In genomic region chr7:79714081-79714480, GRCh38 we compare ENCODE assay signal across 18 cellular contexts.
A peak's percentile ranks its signal among the peaks of the same experiment; 100 is the strongest.
DNase-seq lines count a peak whose midpoint lies in the region; ATAC-seq, FAIRE-seq and TF ChIP-seq lines count a peak whose summit lies in the region.
"Had no signal": no experiment of that assay in that cellular context is flagged by ENCODE, and none has a peak within 500 bp of the region (broad histone marks: within the 10 kb centered on the region; RNA-seq: fewer than 3 reads in every experiment).

No MANE protein-coding gene starts in this region.

- POLR2A ChIA-PET in HepG2 (lab: Yijun Ruan, JAX), result no interaction called here

- ATAC-seq in HepG2, result no peak
- ATAC-seq in right lobe of liver, result no peak

- no peak overlapping the region for H3K23ac ChIP-seq in trophoblast cell (ENCODE audit: low read length)

- H3K4me3 ChIP-seq in HepG2 (replicated peaks in 1 of 3; ENCODE audit: insufficient read depth in 1 of 3, low read depth in 2 of 3, low read length in 3 of 3) (no peak overlapping the region), right lobe of liver (no peak overlapping the region), adipocyte (ENCODE audit: low read length) (no peak overlapping the region), fibroblast of the aortic adventitia (ENCODE audit: low read depth, low read length) (no peak overlapping the region), trophoblast cell (ENCODE audit: low read depth, low read length) (no peak overlapping the region)

- CTCF ChIA-PET in HepG2 (lab: Yijun Ruan, JAX; ENCODE audit: low intra/inter-chr PET ratio, low total read pairs), result no interaction called here

- no peak overlapping the region for H3K4ac ChIP-seq in trophoblast cell (ENCODE audit: low read depth, low read length)

- no peak overlapping the region for H2BK120ac ChIP-seq in trophoblast cell (ENCODE audit: insufficient read depth, low read length, poor library complexity)

- no peak for FAIRE-seq in HepG2 (lab: Jason Lieb, UNC)
- FAIRE-seq: A204.1, H1, HTR-8/SVneo had no signal

- no peaks in the 10 kb centered on the region for H3K4me1 ChIP-seq in HepG2 (ENCODE audit: insufficient read depth, low read length)
- H3K4me1 ChIP-seq in right lobe of liver, result no peaks in the 10 kb centered on the region
- peaks cover 6% of the 10 kb centered on the region for H3K4me1 ChIP-seq in adipocyte (ENCODE audit: control insufficient read depth, insufficient read depth, low read length)
- no peaks in the 10 kb centered on the region for H3K4me1 ChIP-seq in trophoblast cell (ENCODE audit: control insufficient read depth in 1 of 2, insufficient read depth in 2 of 2, low read length in 2 of 2)
- H3K4me1 ChIP-seq: BE2C had no signal

- 3% methylated on average over 2 of the region's 2 CpGs for WGBS in HepG2 (ENCODE audit: low lambda C conversion rate)
- WGBS in right lobe of liver (ENCODE audit: insufficient coverage, low coverage, low lambda C conversion rate, missing lambda C conversion rate), result 83% methylated on average over 2 of the region's 2 CpGs
- WGBS in trophoblast cell (ENCODE audit: extremely low coverage, insufficient coverage, insufficient read length), result no CpG with 5 or more reads among the region's 2 CpGs

- intact Hi-C loops in HepG2 (cut with micrococcal nuclease; ENCODE audit: unreplicated experiment) (no loop called here), right lobe of liver (cut with DNase I) (no loop called here)

- H3K4me2 ChIP-seq in HepG2 (ENCODE audit: low read depth, low read length) (no peak overlapping the region), trophoblast cell (ENCODE audit: low read length) (no peak overlapping the region)

- no peak for TF ChIP-seq POLR2A in HepG2 (IDR thresholded peaks at IDR 0.05; ENCODE audit: insufficient read depth in 1 of 2, low read depth in 2 of 2, low read length in 2 of 2)
- no peak for TF ChIP-seq POLR2A in right lobe of liver (IDR thresholded peaks at IDR 0.05)

- no peak overlapping the region for H4K12ac ChIP-seq in trophoblast cell (ENCODE audit: low read depth, low read length)

- H2BK12ac ChIP-seq in trophoblast cell (ENCODE audit: low read length), result no peak overlapping the region

- BruUV-seq in HepG2 (replicated peaks; lab: Mats Ljungman, UMichigan), result no TSS peak

- H3K9me3 ChIP-seq in HepG2 (ENCODE audit: low read length) (no peaks in the 10 kb centered on the region), right lobe of liver (no peaks in the 10 kb centered on the region), adipocyte (ENCODE audit: control insufficient read depth, low read length) (no peaks in the 10 kb centered on the region), trophoblast cell (ENCODE audit: insufficient read depth, low read depth, low read length) (no peaks in the 10 kb centered on the region)
- H3K9me3 ChIP-seq: BE2C had no signal

- H3K9ac ChIP-seq in HepG2 (ENCODE audit: insufficient read depth, low read depth, low read length), result no peak overlapping the region
- H3K9ac ChIP-seq in adipocyte (ENCODE audit: low read length), result no peak overlapping the region
- no peak overlapping the region for H3K9ac ChIP-seq in trophoblast cell (ENCODE audit: low read length)

- no peaks in the 10 kb centered on the region for H3K79me1 ChIP-seq in trophoblast cell (ENCODE audit: low read length)

- H3K14ac ChIP-seq in trophoblast cell (ENCODE audit: low read length), result no peak overlapping the region

- DNase-seq in HepG2 (ENCODE audit: low spot score) (no peak), right lobe of liver (no peak), adipocyte (ENCODE audit: low read depth) (peak; percentile 0), fibroblast of the aortic adventitia (ENCODE audit: low read depth) (peak; percentile 4), NCI-H524 treated with DMSO at 0.1 percent for 48 hours (lab: John Stamatoyannopoulos, UW) (no peak), trophoblast cell (no peak)
- DNase-seq: ACHN; BE2C; CD4-positive, CD25-positive, alpha-beta regulatory T cell; CD8-positive, alpha-beta memory T cell; COR-L47; DMS153; DMS79; GF-D8; H9 had no signal

- no peak for TF ChIP-seq EP300 in HepG2 (IDR thresholded peaks at IDR 0.05; ENCODE audit: low read depth in 2 of 2, low read length in 2 of 2)
- TF ChIP-seq EP300 in HepG2 (CRISPR knock-in tag; IDR thresholded peaks at IDR 0.05; ENCODE audit: borderline replicate concordance), result no peak

- no peaks in the 10 kb centered on the region for H3K79me2 ChIP-seq in HepG2 (ENCODE audit: insufficient read depth, low read length)
- H3K79me2 ChIP-seq in trophoblast cell (ENCODE audit: control insufficient read depth, insufficient read depth, low read length, poor library complexity), result no peaks in the 10 kb centered on the region

- H4K20me1 ChIP-seq in HepG2 (ENCODE audit: insufficient read depth, low read length), result no peaks in the 10 kb centered on the region

- TF ChIP-seq CTCF in HepG2 (CRISPR knock-in tag; IDR thresholded peaks at IDR 0.05) (no peak), right lobe of liver (IDR thresholded peaks at IDR 0.05) (no peak), fibroblast of the aortic adventitia (IDR thresholded peaks at IDR 0.05; ENCODE audit: insufficient read depth, low read length) (no peak)

- in situ Hi-C loops in HepG2 (cut with HindIII; ENCODE audit: extremely low pct_ligation_motif_present, low pct_unique_long_range_greater_than_20kb), result no loop called here

- no peak overlapping the region for H4K91ac ChIP-seq in trophoblast cell (ENCODE audit: low read depth, low read length)

- H2AK5ac ChIP-seq in trophoblast cell (ENCODE audit: low read length), result no peak overlapping the region

- H3K27me3 ChIP-seq in HepG2 (ENCODE audit: control insufficient read depth in 1 of 2, insufficient read depth in 2 of 2, low read length in 2 of 2), result no peaks in the 10 kb centered on the region
- H3K27me3 ChIP-seq in right lobe of liver, result no peaks in the 10 kb centered on the region
- H3K27me3 ChIP-seq in adipocyte (replicated peaks; ENCODE audit: control insufficient read depth, insufficient read depth, low read length), result no peaks in the 10 kb centered on the region
- H3K27me3 ChIP-seq in trophoblast cell (ENCODE audit: insufficient read depth, low read length), result no peaks in the 10 kb centered on the region
- H3K27me3 ChIP-seq: BE2C had no signal

- H3K27ac ChIP-seq in HepG2 (ENCODE audit: extremely low read length, insufficient read depth, low read length) (no peak overlapping the region), right lobe of liver (no peak overlapping the region), trophoblast cell (ENCODE audit: low read depth, low read length) (no peak overlapping the region)

- no peak overlapping the region for H4K8ac ChIP-seq in trophoblast cell (ENCODE audit: low read depth, low read length)

- H3K18ac ChIP-seq in trophoblast cell (ENCODE audit: low read length), result no peak overlapping the region

- no peak for TF ChIP-seq RAD21 in HepG2 (CRISPR knock-in tag; IDR thresholded peaks at IDR 0.05)

- H2BK5ac ChIP-seq in trophoblast cell (ENCODE audit: low read depth, low read length, poor library complexity), result no peak overlapping the region

- H2AFZ ChIP-seq in HepG2 (ENCODE audit: low read length), result no peak overlapping the region
- no peak overlapping the region for H2AFZ ChIP-seq in trophoblast cell (ENCODE audit: insufficient read depth, low read length, poor library complexity)

- H3K36me3 ChIP-seq in HepG2 (replicated peaks in 1 of 2; ENCODE audit: control insufficient read depth in 1 of 2, insufficient read depth in 2 of 2, low read length in 2 of 2) (no peaks in the 10 kb centered on the region), right lobe of liver (no peaks in the 10 kb centered on the region), adipocyte (ENCODE audit: control insufficient read depth, insufficient read depth, low read length, severe bottlenecking) (no peaks in the 10 kb centered on the region), trophoblast cell (ENCODE audit: control insufficient read depth in 1 of 2, insufficient read depth in 2 of 2, low read length in 2 of 2) (no peaks in the 10 kb centered on the region)
- H3K36me3 ChIP-seq: BE2C had no signal

TF ChIP-seq in HepG2, 621 proteins besides CTCF, POLR2A, EP300 and RAD21:
- TF ChIP-seq LCORL (IDR thresholded peaks at IDR 0.05), result peak; percentile 86
- TF ChIP-seq LCORL (CRISPR knock-in tag; IDR thresholded peaks at IDR 0.05), result no peak
- TF ChIP-seq TCF7 (IDR thresholded peaks at IDR 0.05; ENCODE audit: low read depth), result no peak

Comparison
In these comparisons a context has a peak if more than half of its experiments do, and no peak if none do; other contexts are left out.
1. DNase-seq: peak in adipocyte (single experiment) and fibroblast of the aortic adventitia (single experiment); none in HepG2 (single experiment), right lobe of liver (0 of 3), NCI-H524 treated with DMSO at 0.1 percent for 48 hours (single experiment) and trophoblast cell (0 of 2).